ENCODE assay signal across 1 cellular context in the genomic region with DNA sequence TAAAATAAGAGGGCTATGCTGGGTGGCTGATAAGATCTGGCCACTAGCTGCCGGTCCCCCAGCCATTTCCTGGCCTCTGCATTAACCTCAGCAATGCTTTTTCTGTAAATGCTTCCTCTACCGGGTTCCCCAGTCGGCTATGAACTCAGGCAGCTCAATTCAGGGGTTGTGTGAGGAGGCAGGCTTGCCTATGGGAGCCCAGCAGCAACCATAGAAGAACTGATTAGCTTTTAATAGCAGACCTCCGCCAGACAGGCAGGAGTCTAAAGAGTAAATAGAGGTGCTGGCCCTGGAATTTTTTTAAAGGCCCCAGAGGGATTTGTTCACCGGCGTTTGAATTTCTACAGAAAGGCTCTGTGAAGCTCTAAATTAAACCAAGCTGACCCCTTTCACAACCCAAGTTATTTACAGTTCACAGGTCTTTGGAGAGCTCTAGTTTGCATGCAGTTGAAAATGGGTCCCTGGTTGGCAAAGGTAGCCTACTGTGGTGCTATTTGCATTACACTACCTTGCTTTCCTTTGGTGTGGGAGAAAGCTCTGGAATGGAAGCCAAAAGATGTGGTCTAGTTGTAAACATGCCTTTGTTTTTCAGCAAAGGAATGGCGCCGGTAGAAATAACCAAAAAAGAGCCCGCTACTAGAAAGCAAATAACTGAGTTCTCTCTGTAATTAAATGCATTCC.
TF ChIP-seq lines count a peak whose summit lies in the region.

No MANE protein-coding gene starts in this region.

TF ChIP-seq in HepG2, 621 proteins besides CTCF, POLR2A, EP300 and RAD21 (continued from another document and continues in another):
- TF ChIP-seq, protein P1, sequence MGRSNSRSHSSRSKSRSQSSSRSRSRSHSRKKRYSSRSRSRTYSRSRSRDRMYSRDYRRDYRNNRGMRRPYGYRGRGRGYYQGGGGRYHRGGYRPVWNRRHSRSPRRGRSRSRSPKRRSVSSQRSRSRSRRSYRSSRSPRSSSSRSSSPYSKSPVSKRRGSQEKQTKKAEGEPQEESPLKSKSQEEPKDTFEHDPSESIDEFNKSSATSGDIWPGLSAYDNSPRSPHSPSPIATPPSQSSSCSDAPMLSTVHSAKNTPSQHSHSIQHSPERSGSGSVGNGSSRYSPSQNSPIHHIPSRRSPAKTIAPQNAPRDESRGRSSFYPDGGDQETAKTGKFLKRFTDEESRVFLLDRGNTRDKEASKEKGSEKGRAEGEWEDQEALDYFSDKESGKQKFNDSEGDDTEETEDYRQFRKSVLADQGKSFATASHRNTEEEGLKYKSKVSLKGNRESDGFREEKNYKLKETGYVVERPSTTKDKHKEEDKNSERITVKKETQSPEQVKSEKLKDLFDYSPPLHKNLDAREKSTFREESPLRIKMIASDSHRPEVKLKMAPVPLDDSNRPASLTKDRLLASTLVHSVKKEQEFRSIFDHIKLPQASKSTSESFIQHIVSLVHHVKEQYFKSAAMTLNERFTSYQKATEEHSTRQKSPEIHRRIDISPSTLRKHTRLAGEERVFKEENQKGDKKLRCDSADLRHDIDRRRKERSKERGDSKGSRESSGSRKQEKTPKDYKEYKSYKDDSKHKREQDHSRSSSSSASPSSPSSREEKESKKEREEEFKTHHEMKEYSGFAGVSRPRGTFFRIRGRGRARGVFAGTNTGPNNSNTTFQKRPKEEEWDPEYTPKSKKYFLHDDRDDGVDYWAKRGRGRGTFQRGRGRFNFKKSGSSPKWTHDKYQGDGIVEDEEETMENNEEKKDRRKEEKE (IDR thresholded peaks at IDR 0.05), result no peak
- no peak for TF ChIP-seq ZNF501 (CRISPR knock-in tag; IDR thresholded peaks at IDR 0.05)
- TF ChIP-seq HNRNPK (IDR thresholded peaks at IDR 0.05; ENCODE audit: low read depth, low read length, poor library complexity, severe bottlenecking), result no peak
- TF ChIP-seq, protein P2, sequence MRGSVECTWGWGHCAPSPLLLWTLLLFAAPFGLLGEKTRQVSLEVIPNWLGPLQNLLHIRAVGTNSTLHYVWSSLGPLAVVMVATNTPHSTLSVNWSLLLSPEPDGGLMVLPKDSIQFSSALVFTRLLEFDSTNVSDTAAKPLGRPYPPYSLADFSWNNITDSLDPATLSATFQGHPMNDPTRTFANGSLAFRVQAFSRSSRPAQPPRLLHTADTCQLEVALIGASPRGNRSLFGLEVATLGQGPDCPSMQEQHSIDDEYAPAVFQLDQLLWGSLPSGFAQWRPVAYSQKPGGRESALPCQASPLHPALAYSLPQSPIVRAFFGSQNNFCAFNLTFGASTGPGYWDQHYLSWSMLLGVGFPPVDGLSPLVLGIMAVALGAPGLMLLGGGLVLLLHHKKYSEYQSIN (CRISPR knock-in tag; IDR thresholded peaks at IDR 0.05; ENCODE audit: borderline replicate concordance), result no peak
- TF ChIP-seq ZKSCAN1 (IDR thresholded peaks at IDR 0.05; ENCODE audit: low read length), result peak; percentile 49; the same call in 1 of the 2 replicates
- TF ChIP-seq, protein P3, sequence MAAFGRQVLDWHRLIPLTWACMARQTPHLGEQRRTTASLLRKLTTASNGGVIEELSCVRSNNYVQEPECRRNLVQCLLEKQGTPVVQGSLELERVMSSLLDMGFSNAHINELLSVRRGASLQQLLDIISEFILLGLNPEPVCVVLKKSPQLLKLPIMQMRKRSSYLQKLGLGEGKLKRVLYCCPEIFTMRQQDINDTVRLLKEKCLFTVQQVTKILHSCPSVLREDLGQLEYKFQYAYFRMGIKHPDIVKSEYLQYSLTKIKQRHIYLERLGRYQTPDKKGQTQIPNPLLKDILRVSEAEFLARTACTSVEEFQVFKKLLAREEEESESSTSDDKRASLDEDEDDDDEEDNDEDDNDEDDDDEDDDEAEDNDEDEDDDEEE (CRISPR knock-in tag; IDR thresholded peaks at IDR 0.05), result no peak
- TF ChIP-seq, protein P4, sequence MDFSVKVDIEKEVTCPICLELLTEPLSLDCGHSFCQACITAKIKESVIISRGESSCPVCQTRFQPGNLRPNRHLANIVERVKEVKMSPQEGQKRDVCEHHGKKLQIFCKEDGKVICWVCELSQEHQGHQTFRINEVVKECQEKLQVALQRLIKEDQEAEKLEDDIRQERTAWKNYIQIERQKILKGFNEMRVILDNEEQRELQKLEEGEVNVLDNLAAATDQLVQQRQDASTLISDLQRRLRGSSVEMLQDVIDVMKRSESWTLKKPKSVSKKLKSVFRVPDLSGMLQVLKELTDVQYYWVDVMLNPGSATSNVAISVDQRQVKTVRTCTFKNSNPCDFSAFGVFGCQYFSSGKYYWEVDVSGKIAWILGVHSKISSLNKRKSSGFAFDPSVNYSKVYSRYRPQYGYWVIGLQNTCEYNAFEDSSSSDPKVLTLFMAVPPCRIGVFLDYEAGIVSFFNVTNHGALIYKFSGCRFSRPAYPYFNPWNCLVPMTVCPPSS (IDR thresholded peaks at IDR 0.05), result no peak
- TF ChIP-seq GZF1 (CRISPR knock-in tag; IDR thresholded peaks at IDR 0.05), result no peak
- TF ChIP-seq, protein P5, sequence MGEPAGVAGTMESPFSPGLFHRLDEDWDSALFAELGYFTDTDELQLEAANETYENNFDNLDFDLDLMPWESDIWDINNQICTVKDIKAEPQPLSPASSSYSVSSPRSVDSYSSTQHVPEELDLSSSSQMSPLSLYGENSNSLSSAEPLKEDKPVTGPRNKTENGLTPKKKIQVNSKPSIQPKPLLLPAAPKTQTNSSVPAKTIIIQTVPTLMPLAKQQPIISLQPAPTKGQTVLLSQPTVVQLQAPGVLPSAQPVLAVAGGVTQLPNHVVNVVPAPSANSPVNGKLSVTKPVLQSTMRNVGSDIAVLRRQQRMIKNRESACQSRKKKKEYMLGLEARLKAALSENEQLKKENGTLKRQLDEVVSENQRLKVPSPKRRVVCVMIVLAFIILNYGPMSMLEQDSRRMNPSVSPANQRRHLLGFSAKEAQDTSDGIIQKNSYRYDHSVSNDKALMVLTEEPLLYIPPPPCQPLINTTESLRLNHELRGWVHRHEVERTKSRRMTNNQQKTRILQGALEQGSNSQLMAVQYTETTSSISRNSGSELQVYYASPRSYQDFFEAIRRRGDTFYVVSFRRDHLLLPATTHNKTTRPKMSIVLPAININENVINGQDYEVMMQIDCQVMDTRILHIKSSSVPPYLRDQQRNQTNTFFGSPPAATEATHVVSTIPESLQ (CRISPR knock-in tag; conservative IDR thresholded peaks at IDR 0.05), result no peak
- peak; percentile 95 for TF ChIP-seq NCOA2 (CRISPR knock-in tag; IDR thresholded peaks at IDR 0.05)
- peak; percentile 73 for TF ChIP-seq SOX5 (CRISPR knock-in tag; IDR thresholded peaks at IDR 0.05; ENCODE audit: borderline replicate concordance)
- no peak for TF ChIP-seq ZNF256 (CRISPR knock-in tag; conservative IDR thresholded peaks at IDR 0.05)
- no peak for TF ChIP-seq ZNF768 (CRISPR knock-in tag; IDR thresholded peaks at IDR 0.05)
- no peak for TF ChIP-seq ZNF776 (CRISPR knock-in tag; IDR thresholded peaks at IDR 0.05)
- TF ChIP-seq ZNF562 (CRISPR knock-in tag; IDR thresholded peaks at IDR 0.05; ENCODE audit: borderline replicate concordance), result no peak
- no peak; the same call in 1 of the 2 replicates for TF ChIP-seq ZNF788 (CRISPR knock-in tag; IDR thresholded peaks at IDR 0.05; ENCODE audit: borderline replicate concordance)
- TF ChIP-seq, protein P6, sequence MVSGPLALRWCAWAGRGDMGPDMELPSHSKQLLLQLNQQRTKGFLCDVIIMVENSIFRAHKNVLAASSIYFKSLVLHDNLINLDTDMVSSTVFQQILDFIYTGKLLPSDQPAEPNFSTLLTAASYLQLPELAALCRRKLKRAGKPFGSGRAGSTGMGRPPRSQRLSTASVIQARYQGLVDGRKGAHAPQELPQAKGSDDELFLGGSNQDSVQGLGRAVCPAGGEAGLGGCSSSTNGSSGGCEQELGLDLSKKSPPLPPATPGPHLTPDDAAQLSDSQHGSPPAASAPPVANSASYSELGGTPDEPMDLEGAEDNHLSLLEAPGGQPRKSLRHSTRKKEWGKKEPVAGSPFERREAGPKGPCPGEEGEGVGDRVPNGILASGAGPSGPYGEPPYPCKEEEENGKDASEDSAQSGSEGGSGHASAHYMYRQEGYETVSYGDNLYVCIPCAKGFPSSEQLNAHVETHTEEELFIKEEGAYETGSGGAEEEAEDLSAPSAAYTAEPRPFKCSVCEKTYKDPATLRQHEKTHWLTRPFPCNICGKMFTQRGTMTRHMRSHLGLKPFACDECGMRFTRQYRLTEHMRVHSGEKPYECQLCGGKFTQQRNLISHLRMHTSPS (CRISPR knock-in tag; IDR thresholded peaks at IDR 0.05; ENCODE audit: low read depth), result peak; percentile 64; the same call in 1 of the 2 replicates
- no peak for TF ChIP-seq TOPORS (CRISPR knock-in tag; IDR thresholded peaks at IDR 0.05)
- TF ChIP-seq MTF1 (CRISPR knock-in tag; IDR thresholded peaks at IDR 0.05), result peak; percentile 30; the same call in 1 of the 2 replicates
- TF ChIP-seq, protein P7, sequence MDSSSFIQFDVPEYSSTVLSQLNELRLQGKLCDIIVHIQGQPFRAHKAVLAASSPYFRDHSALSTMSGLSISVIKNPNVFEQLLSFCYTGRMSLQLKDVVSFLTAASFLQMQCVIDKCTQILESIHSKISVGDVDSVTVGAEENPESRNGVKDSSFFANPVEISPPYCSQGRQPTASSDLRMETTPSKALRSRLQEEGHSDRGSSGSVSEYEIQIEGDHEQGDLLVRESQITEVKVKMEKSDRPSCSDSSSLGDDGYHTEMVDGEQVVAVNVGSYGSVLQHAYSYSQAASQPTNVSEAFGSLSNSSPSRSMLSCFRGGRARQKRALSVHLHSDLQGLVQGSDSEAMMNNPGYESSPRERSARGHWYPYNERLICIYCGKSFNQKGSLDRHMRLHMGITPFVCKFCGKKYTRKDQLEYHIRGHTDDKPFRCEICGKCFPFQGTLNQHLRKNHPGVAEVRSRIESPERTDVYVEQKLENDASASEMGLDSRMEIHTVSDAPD (CRISPR knock-in tag; IDR thresholded peaks at IDR 0.05), result peak; percentile 99
- no peak for TF ChIP-seq BORCS8-MEF2B (CRISPR knock-in tag; IDR thresholded peaks at IDR 0.05)
- 0 out of 2 replicates have a peak, but pooled peaks have one; percentile 50 for TF ChIP-seq JUN (CRISPR knock-in tag; IDR thresholded peaks at IDR 0.05)
- peak; percentile 63 for TF ChIP-seq SALL1 (CRISPR knock-in tag; IDR thresholded peaks at IDR 0.05)
- TF ChIP-seq ISL2 (CRISPR knock-in tag; IDR thresholded peaks at IDR 0.05), result peak; percentile 98
- TF ChIP-seq, protein P8, sequence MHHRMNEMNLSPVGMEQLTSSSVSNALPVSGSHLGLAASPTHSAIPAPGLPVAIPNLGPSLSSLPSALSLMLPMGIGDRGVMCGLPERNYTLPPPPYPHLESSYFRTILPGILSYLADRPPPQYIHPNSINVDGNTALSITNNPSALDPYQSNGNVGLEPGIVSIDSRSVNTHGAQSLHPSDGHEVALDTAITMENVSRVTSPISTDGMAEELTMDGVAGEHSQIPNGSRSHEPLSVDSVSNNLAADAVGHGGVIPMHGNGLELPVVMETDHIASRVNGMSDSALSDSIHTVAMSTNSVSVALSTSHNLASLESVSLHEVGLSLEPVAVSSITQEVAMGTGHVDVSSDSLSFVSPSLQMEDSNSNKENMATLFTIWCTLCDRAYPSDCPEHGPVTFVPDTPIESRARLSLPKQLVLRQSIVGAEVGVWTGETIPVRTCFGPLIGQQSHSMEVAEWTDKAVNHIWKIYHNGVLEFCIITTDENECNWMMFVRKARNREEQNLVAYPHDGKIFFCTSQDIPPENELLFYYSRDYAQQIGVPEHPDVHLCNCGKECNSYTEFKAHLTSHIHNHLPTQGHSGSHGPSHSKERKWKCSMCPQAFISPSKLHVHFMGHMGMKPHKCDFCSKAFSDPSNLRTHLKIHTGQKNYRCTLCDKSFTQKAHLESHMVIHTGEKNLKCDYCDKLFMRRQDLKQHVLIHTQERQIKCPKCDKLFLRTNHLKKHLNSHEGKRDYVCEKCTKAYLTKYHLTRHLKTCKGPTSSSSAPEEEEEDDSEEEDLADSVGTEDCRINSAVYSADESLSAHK (CRISPR knock-in tag; IDR thresholded peaks at IDR 0.05; ENCODE audit: borderline replicate concordance), result no peak
- TF ChIP-seq ELF3 (CRISPR knock-in tag; IDR thresholded peaks at IDR 0.05), result no peak
- no peak for TF ChIP-seq NAIF1 (CRISPR knock-in tag; IDR thresholded peaks at IDR 0.05; ENCODE audit: borderline replicate concordance)
- no peak for TF ChIP-seq ZNF230 (CRISPR knock-in tag; IDR thresholded peaks at IDR 0.05)
- TF ChIP-seq, protein P9, sequence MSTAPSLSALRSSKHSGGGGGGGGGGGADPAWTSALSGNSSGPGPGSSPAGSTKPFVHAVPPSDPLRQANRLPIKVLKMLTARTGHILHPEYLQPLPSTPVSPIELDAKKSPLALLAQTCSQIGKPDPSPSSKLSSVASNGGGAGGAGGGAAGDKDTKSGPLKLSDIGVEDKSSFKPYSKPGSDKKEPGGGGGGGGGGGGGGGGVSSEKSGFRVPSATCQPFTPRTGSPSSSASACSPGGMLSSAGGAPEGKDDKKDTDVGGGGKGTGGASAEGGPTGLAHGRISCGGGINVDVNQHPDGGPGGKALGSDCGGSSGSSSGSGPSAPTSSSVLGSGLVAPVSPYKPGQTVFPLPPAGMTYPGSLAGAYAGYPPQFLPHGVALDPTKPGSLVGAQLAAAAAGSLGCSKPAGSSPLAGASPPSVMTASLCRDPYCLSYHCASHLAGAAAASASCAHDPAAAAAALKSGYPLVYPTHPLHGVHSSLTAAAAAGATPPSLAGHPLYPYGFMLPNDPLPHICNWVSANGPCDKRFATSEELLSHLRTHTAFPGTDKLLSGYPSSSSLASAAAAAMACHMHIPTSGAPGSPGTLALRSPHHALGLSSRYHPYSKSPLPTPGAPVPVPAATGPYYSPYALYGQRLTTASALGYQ (CRISPR knock-in tag; IDR thresholded peaks at IDR 0.05), result no peak; the same call in 1 of the 2 replicates
- TF ChIP-seq ZNF326 (CRISPR knock-in tag; IDR thresholded peaks at IDR 0.05; ENCODE audit: borderline replicate concordance), result no peak
- no peak for TF ChIP-seq MTA3 (CRISPR knock-in tag; IDR thresholded peaks at IDR 0.05)
- no peak; the same call in 1 of the 2 replicates for TF ChIP-seq KLF6 (CRISPR knock-in tag; IDR thresholded peaks at IDR 0.05)
- TF ChIP-seq POLR2AphosphoS2 (IDR thresholded peaks at IDR 0.05; ENCODE audit: low read depth, low read length), result no peak
- no peak for TF ChIP-seq ZMYM2 (CRISPR knock-in tag; IDR thresholded peaks at IDR 0.05)
- no peak for TF ChIP-seq FLYWCH1 (CRISPR knock-in tag; IDR thresholded peaks at IDR 0.05)
